Comparison of ENCODE assay signal across 20 cellular contexts in the genomic region with DNA sequence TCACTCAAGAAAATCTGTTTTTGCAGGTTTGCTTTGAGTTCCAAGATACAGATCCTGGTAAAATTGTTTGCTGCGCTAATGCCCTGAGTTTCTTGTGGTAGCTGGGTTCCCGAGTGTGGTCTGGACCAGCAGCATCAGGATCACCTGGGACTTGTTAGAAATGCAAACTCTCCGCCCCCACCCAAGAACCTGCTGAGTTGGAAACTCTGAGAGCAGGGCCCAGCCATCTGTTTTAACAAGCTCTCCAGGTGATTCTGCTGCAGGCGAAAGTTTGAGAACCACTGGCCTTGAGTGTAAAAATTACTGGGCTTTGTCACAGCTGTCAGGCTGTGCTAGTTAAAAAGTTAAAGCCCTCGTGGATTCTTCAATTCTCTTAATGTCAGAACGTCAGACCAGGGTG. TPM values are rescaled to one million over a fixed set of nuclear protein-coding genes. Genes with fewer than 3 reads are reported as not detected.
DNase-seq lines count a peak whose midpoint lies in the region; ATAC-seq and TF ChIP-seq lines count a peak whose summit lies in the region.
"Had no signal": no experiment of that assay in that cellular context is flagged by ENCODE, and none has a peak within 500 bp of the region (broad histone marks: within the 10 kb centered on the region; RNA-seq: fewer than 3 reads in every experiment).

No MANE protein-coding gene starts in this region.

- no TSS peak for BruUV-seq in Calu3 (replicated peaks; lab: Mats Ljungman, UMichigan)

- ATAC-seq in T-helper 17 cell (no peak), GM21619 (IDR thresholded peaks at IDR 0.05; ENCODE audit: unreplicated experiment) (no peak)
- ATAC-seq: HepG2, PC-3 had no signal

- H3K4me1 Mint-ChIP-seq in Calu3 (ENCODE audit: low read depth, unreplicated experiment) (no peaks in the 10 kb centered on the region), T-helper 17 cell (peaks cover 2% of the 10 kb centered on the region)
- H3K4me1 Mint-ChIP-seq: B cell; CD4-positive, CD25-positive, alpha-beta regulatory T cell had no signal

- no peaks in the 10 kb centered on the region for H3K36me3 Mint-ChIP-seq in Calu3 (ENCODE audit: insufficient read depth, unreplicated experiment)
- no peaks in the 10 kb centered on the region for H3K36me3 Mint-ChIP-seq in T-helper 17 cell (ENCODE audit: low read depth)
- H3K36me3 Mint-ChIP-seq: CD4-positive, CD25-positive, alpha-beta regulatory T cell had no signal

- H3K9me3 ChIP-seq in iPS-15b (ENCODE audit: control insufficient read depth, insufficient read depth, low read length) (no peaks in the 10 kb centered on the region), T-helper 17 cell (ENCODE audit: control insufficient read depth, low read length, poor library complexity, severe bottlenecking) (no peaks in the 10 kb centered on the region)

- H3K27ac Mint-ChIP-seq in Calu3 (ENCODE audit: unreplicated experiment) (no peak overlapping the region), T-helper 17 cell (no peak overlapping the region)
- H3K27ac Mint-ChIP-seq: B cell; CD4-positive, CD25-positive, alpha-beta regulatory T cell had no signal

- H3K9me3 Mint-ChIP-seq in Calu3 (ENCODE audit: low read depth, unreplicated experiment), result no peaks in the 10 kb centered on the region

- intact Hi-C loops in Calu3 (cut with micrococcal nuclease; ENCODE audit: unreplicated experiment), result no loop called here

- H3K4me3 Mint-ChIP-seq in Calu3 (ENCODE audit: low read depth, unreplicated experiment) (no peak overlapping the region), T-helper 17 cell (no peak overlapping the region)
- H3K4me3 Mint-ChIP-seq: B cell; CD4-positive, CD25-positive, alpha-beta regulatory T cell had no signal

- H3K4me1 ChIP-seq in iPS-15b (ENCODE audit: control insufficient read depth, insufficient read depth, low read length), result peaks cover 29% of the 10 kb centered on the region

- H3K27me3 ChIP-seq in iPS-15b (ENCODE audit: control insufficient read depth, insufficient read depth, low read length), result no peaks in the 10 kb centered on the region

- peaks cover 13% of the 10 kb centered on the region for H3K27me3 Mint-ChIP-seq in Calu3 (ENCODE audit: unreplicated experiment)
- peaks cover 5% of the 10 kb centered on the region for H3K27me3 Mint-ChIP-seq in T-helper 17 cell

- no peak overlapping the region for H3K4me3 ChIP-seq in iPS-15b (ENCODE audit: low read depth, low read length)
- H3K4me3 ChIP-seq: GM23248 had no signal

- peak overlapping the region; percentile 37 for H3K9ac ChIP-seq in iPS-15b (ENCODE audit: low read depth, low read length)
- H3K9ac ChIP-seq: GM23248 had no signal

- DNase-seq in NCI-H2171 treated with DMSO at 0.1 percent for 48 hours (lab: John Stamatoyannopoulos, UW) (peak; percentile 6), NCI-H2171 (lab: John Stamatoyannopoulos, UW) (no peak), RPMI8226 (peak; percentile 72), Calu3 (no peak), T-helper 17 cell (no peak)
- DNase-seq in activated T-cell treated with anti-CD3 and anti-CD28 coated beads, Interleukin-2, amount 50 U/mL, for 1 hour, result no peak
- DNase-seq: 8988T; CD4-positive, CD25-positive, alpha-beta regulatory T cell; COR-L47; GDM1; GM23248; KG1; NCI-H187; NCI-H446; NCI-H748 treated with DMSO at 0.1 percent for 48 hours; PC-3 had no signal

- TF ChIP-seq CTCF in Calu3 (IDR thresholded peaks at IDR 0.05; ENCODE audit: unreplicated experiment), result no peak

- H3K36me3 ChIP-seq in iPS-15b (ENCODE audit: control insufficient read depth, insufficient read depth, low read length), result no peaks in the 10 kb centered on the region

- CTCF ChIA-PET in Calu3 (lab: Charles Lee), result no interaction called here

RNA-seq across cellular contexts. Expression of a gene that starts 18.3 kb away (rescaled TPM):
- total RNA-seq in Calu3 (2022) (not detected in 2 replicates), T-helper 17 cell (1 to 10 TPM; 1.1 to 6.0 TPM)
- total RNA-seq: B cell, HepG2, PC-3 had no signal

Comparison
In these comparisons a context has a peak if more than half of its experiments do, and no peak if none do; other contexts are left out.
1. DNase-seq: peak in NCI-H2171 treated with DMSO at 0.1 percent for 48 hours (single experiment) and RPMI8226 (single experiment); none in NCI-H2171 (single experiment), Calu3 (single experiment), T-helper 17 cell (0 of 3) and activated T-cell treated with anti-CD3 and anti-CD28 coated beads, Interleukin-2, amount 50 U/mL, for 1 hour (single experiment).